19 cellular contexts compared by ENCODE assay signal in genomic region chr15:74775132-74775562, GRCh38. TPM values are rescaled to one million over a fixed set of nuclear protein-coding genes. Genes with fewer than 3 reads are reported as not detected.
DNase-seq lines count a peak whose midpoint lies in the region; ATAC-seq and TF ChIP-seq lines count a peak whose summit lies in the region.
"Had no signal": no experiment of that assay in that cellular context is flagged by ENCODE, and none has a peak within 500 bp of the region (broad histone marks: within the 10 kb centered on the region; RNA-seq: fewer than 3 reads in every experiment).

No MANE protein-coding gene starts in this region.

- H2AK5ac ChIP-seq in neuronal stem cell (ENCODE audit: low read depth, low read length): peak overlapping the region; percentile 88

- H3K4me3 ChIP-seq in neuronal stem cell (ENCODE audit: low read length in 2 of 2) (no peak overlapping the region), thyroid gland (replicated peaks in 1 of 3) (no peak overlapping the region)
- H3K4me3 ChIP-seq: A549, MG63, tibial artery had no signal

- no peak overlapping the region for H4K91ac ChIP-seq in neuronal stem cell (ENCODE audit: low read depth, low read length, poor library complexity)

- H3K27ac ChIP-seq in neuronal stem cell (replicated peaks; ENCODE audit: low read length): no peak overlapping the region
- H3K27ac ChIP-seq in thyroid gland: no peak overlapping the region
- H3K27ac ChIP-seq: A549, tibial artery had no signal

- H2BK15ac ChIP-seq in neuronal stem cell (ENCODE audit: low read length): no peak overlapping the region

- H3K4me3 Mint-ChIP-seq in activated CD4-positive, alpha-beta T cell treated with anti-CD3 and anti-CD28 coated beads for 36 hours: no peak overlapping the region
- H3K4me3 Mint-ChIP-seq in activated T-helper 1 cell treated with anti-CD3 and anti-CD28 coated beads, Interleukin-12 subunit alpha, Interleukin-12 subunit beta, Interleukin-2, Interleukin-4 antibody, amounts not matched to agents 30 ng/mL and 10 ng/mL and 1 ng/mL, durations not matched to agents 14 hours and 24 hours and 36 hours: peak overlapping the region; percentile 6

- no peaks in the 10 kb centered on the region for H3K36me3 Mint-ChIP-seq in activated CD4-positive, alpha-beta T cell treated with anti-CD3 and anti-CD28 coated beads for 36 hours (ENCODE audit: low read depth)
- peaks cover 5% of the 10 kb centered on the region for H3K36me3 Mint-ChIP-seq in activated T-helper 1 cell treated with anti-CD3 and anti-CD28 coated beads, Interleukin-12 subunit alpha, Interleukin-12 subunit beta, Interleukin-2, Interleukin-4 antibody, amounts not matched to agents 30 ng/mL and 10 ng/mL and 1 ng/mL, durations not matched to agents 14 hours and 24 hours and 36 hours (ENCODE audit: low read depth)

- no peaks in the 10 kb centered on the region for H3K79me1 ChIP-seq in neuronal stem cell (ENCODE audit: low read depth, low read length)

- H3K23ac ChIP-seq in neuronal stem cell (ENCODE audit: low read depth, low read length, poor library complexity): peak overlapping the region; percentile 52

- in situ Hi-C loops in GM13977 (cut with MboI; ENCODE audit: low pct_unique_long_range_greater_than_20kb, low sequenced_read_pairs, unreplicated experiment): no loop called here

- H3K18ac ChIP-seq in neuronal stem cell (ENCODE audit: low read length): peak overlapping the region; percentile 59

- no peak overlapping the region for H2BK5ac ChIP-seq in neuronal stem cell (ENCODE audit: low read length)

- intact Hi-C loops in activated CD4-positive, alpha-beta T cell treated with anti-CD3 and anti-CD28 coated beads for 36 hours (cut with DNase I, micrococcal nuclease): no loop called here
- intact Hi-C loops in activated T-helper 1 cell treated with anti-CD3 and anti-CD28 coated beads, Interleukin-12 subunit alpha, Interleukin-12 subunit beta, Interleukin-2, Interleukin-4 antibody, amounts not matched to agents 30 ng/mL and 10 ng/mL and 1 ng/mL, durations not matched to agents 14 hours and 24 hours and 36 hours (cut with micrococcal nuclease): no loop called here
- intact Hi-C loops in thyroid gland (cut with DNase I): no loop called here

- peaks cover 71% of the 10 kb centered on the region for H3K4me1 Mint-ChIP-seq in activated CD4-positive, alpha-beta T cell treated with anti-CD3 and anti-CD28 coated beads for 36 hours
- H3K4me1 Mint-ChIP-seq in activated T-helper 1 cell treated with anti-CD3 and anti-CD28 coated beads, Interleukin-12 subunit alpha, Interleukin-12 subunit beta, Interleukin-2, Interleukin-4 antibody, amounts not matched to agents 30 ng/mL and 10 ng/mL and 1 ng/mL, durations not matched to agents 14 hours and 24 hours and 36 hours (ENCODE audit: low read depth): peaks cover 86% of the 10 kb centered on the region

- no peak overlapping the region for H3K4me2 ChIP-seq in neuronal stem cell (ENCODE audit: insufficient read depth, low read length, poor library complexity, severe bottlenecking)
- H3K4me2 ChIP-seq: A549 had no signal

- no peaks in the 10 kb centered on the region for H3K27me3 Mint-ChIP-seq in activated CD4-positive, alpha-beta T cell treated with anti-CD3 and anti-CD28 coated beads for 36 hours
- peaks cover 4% of the 10 kb centered on the region for H3K27me3 Mint-ChIP-seq in activated T-helper 1 cell treated with anti-CD3 and anti-CD28 coated beads, Interleukin-12 subunit alpha, Interleukin-12 subunit beta, Interleukin-2, Interleukin-4 antibody, amounts not matched to agents 30 ng/mL and 10 ng/mL and 1 ng/mL, durations not matched to agents 14 hours and 24 hours and 36 hours (ENCODE audit: insufficient read depth)

- ATAC-seq in activated CD4-positive, alpha-beta T cell treated with anti-CD3 and anti-CD28 coated beads for 36 hours: no peak
- ATAC-seq: A549, Panc1 had no signal

- WGBS in neuronal stem cell (ENCODE audit: extremely low coverage in 2 of 2, insufficient read length in 2 of 2, insufficient replicate concordance in 1 of 2), 2 donors: no CpG with 5 or more reads among the region's 5 CpGs
- 80 to 88% methylated on average over 5 of the region's 5 CpGs for WGBS in thyroid gland, 2 donors

- no peak overlapping the region for H4K8ac ChIP-seq in neuronal stem cell (ENCODE audit: low read depth, low read length)

- DNase-seq in activated CD4-positive, alpha-beta T cell treated with anti-CD3 and anti-CD28 coated beads for 36 hours: no peak
- no peak for DNase-seq in activated CD4-positive, alpha-beta T cell treated with anti-CD3 and anti-CD28 coated beads, Interleukin-2, amount 50 U/mL, for 1 hour
- peak; percentile 25 to 30 for DNase-seq in Kasumi-1 (lab: John Stamatoyannopoulos, UW)
- no peak for DNase-seq in activated T-helper 1 cell treated with anti-CD3 and anti-CD28 coated beads, Interleukin-12 subunit alpha, Interleukin-12 subunit beta, Interleukin-2, Interleukin-4 antibody, amounts not matched to agents 30 ng/mL and 10 ng/mL and 1 ng/mL, durations not matched to agents 14 hours and 24 hours and 36 hours (ENCODE audit: low spot score)
- DNase-seq in neuronal stem cell (ENCODE audit: low spot score): no peak
- no peak for DNase-seq in thyroid gland
- no peak for DNase-seq in NCI-H2081 treated with DMSO at 0.1 percent for 48 hours (lab: John Stamatoyannopoulos, UW)
- DNase-seq in GM13977 (ENCODE audit: low spot score): no peak
- DNase-seq: anterior cingulate cortex, dermis blood vessel endothelial cell, HCEC 1CT, MG63, NCI-H226, posterior cingulate gyrus, T-helper 9 cell, tibial artery had no signal

- no peak overlapping the region for H2BK12ac ChIP-seq in neuronal stem cell (ENCODE audit: low read length)

- H3K36me3 ChIP-seq in neuronal stem cell (replicated peaks in 1 of 2; ENCODE audit: control insufficient read depth in 2 of 2, insufficient read depth in 2 of 2, low read length in 2 of 2) (no peaks in the 10 kb centered on the region), thyroid gland (no peaks in the 10 kb centered on the region)
- H3K36me3 ChIP-seq: MG63, tibial artery had no signal

- CTCF ChIA-PET in activated CD4-positive, alpha-beta T cell treated with anti-CD3 and anti-CD28 coated beads for 36 hours (lab: Charles Lee): interaction anchor here (0.6 to 20.2 kb wide), 7 partner anchors 12 to 393 kb away, joined by 3 to 743 read pairs (median 5); partner anchors contain the start of gene CSK

- no peak overlapping the region for H3K14ac ChIP-seq in neuronal stem cell (ENCODE audit: low read length)

- peaks cover 24 to 31% of the 10 kb centered on the region in 2 donors for H3K4me1 ChIP-seq in neuronal stem cell (ENCODE audit: control insufficient read depth in 2 of 2, insufficient read depth in 1 of 2, low read depth in 1 of 2, low read length in 2 of 2)
- peaks cover 0 to 18% of the 10 kb centered on the region in 2 donors for H3K4me1 ChIP-seq in thyroid gland

- no peak overlapping the region for H3K4ac ChIP-seq in neuronal stem cell (ENCODE audit: low read length)

- H2AFZ ChIP-seq in neuronal stem cell (ENCODE audit: low read length): no peak overlapping the region

- peaks cover 0 to 3% (median 2%) of the 10 kb centered on the region in 3 experiments for H3K27me3 ChIP-seq in neuronal stem cell (ENCODE audit: control insufficient read depth in 3 of 3, insufficient read depth in 3 of 3, low read depth in 1 of 3, low read length in 3 of 3)
- no peaks in the 10 kb centered on the region for H3K27me3 ChIP-seq in thyroid gland
- H3K27me3 ChIP-seq: MG63 had no signal

- peak overlapping the region; percentile 34 for H2BK120ac ChIP-seq in neuronal stem cell (ENCODE audit: low read depth, low read length)

- POLR2A ChIA-PET in activated CD4-positive, alpha-beta T cell treated with anti-CD3 and anti-CD28 coated beads for 36 hours (lab: Charles Lee): no interaction called here

- TF ChIP-seq CTCF in thyroid gland (IDR thresholded peaks at IDR 0.05) (no peak), GM13977 (IDR thresholded peaks at IDR 0.05; ENCODE audit: extremely low read depth, insufficient read depth, missing control alignments) (no peak)

- H3K9me3 Mint-ChIP-seq in activated CD4-positive, alpha-beta T cell treated with anti-CD3 and anti-CD28 coated beads for 36 hours (ENCODE audit: low read depth): no peaks in the 10 kb centered on the region
- no peaks in the 10 kb centered on the region for H3K9me3 Mint-ChIP-seq in activated T-helper 1 cell treated with anti-CD3 and anti-CD28 coated beads, Interleukin-12 subunit alpha, Interleukin-12 subunit beta, Interleukin-2, Interleukin-4 antibody, amounts not matched to agents 30 ng/mL and 10 ng/mL and 1 ng/mL, durations not matched to agents 14 hours and 24 hours and 36 hours

- no peak overlapping the region for H3K9ac ChIP-seq in neuronal stem cell (ENCODE audit: low read depth, low read length, poor library complexity)

- no peak for TF ChIP-seq POLR2A in thyroid gland (IDR thresholded peaks at IDR 0.05)

- peaks cover 0 to 2% of the 10 kb centered on the region in 2 donors for H3K9me3 ChIP-seq in neuronal stem cell (replicated peaks in 1 of 2; ENCODE audit: control insufficient read depth in 2 of 2, insufficient read depth in 1 of 2, low read depth in 1 of 2, low read length in 2 of 2)
- no peaks in the 10 kb centered on the region for H3K9me3 ChIP-seq in thyroid gland
- H3K9me3 ChIP-seq: A549, MG63, tibial artery had no signal

- peak overlapping the region; percentile 99 for H3K27ac Mint-ChIP-seq in activated CD4-positive, alpha-beta T cell treated with anti-CD3 and anti-CD28 coated beads for 36 hours
- H3K27ac Mint-ChIP-seq in activated T-helper 1 cell treated with anti-CD3 and anti-CD28 coated beads, Interleukin-12 subunit alpha, Interleukin-12 subunit beta, Interleukin-2, Interleukin-4 antibody, amounts not matched to agents 30 ng/mL and 10 ng/mL and 1 ng/mL, durations not matched to agents 14 hours and 24 hours and 36 hours: peak overlapping the region; percentile 100

RNA-seq across cellular contexts. Expression of gene CSK, which starts 6.7 kb away (rescaled TPM):
- 100 to 1,000 TPM; 229 to 272 TPM for total RNA-seq in activated CD4-positive, alpha-beta T cell treated with anti-CD3 and anti-CD28 coated beads for 36 hours
- total RNA-seq in activated T-helper 1 cell treated with anti-CD3 and anti-CD28 coated beads, Interleukin-12 subunit alpha, Interleukin-12 subunit beta, Interleukin-2, Interleukin-4 antibody, amounts not matched to agents 30 ng/mL and 10 ng/mL and 1 ng/mL, durations not matched to agents 14 hours and 24 hours and 36 hours: 348 and 362 TPM in 2 replicates
- polyA plus RNA-seq in neuronal stem cell (2013, experiment 1 of 2): 40.7 TPM
- 40.4 TPM for polyA plus RNA-seq in neuronal stem cell (2013, experiment 2 of 2)
- 10 to 100 TPM; 18.2 to 24.3 (median 20.3) TPM for total RNA-seq in thyroid gland

RNA-seq across cellular contexts. Expression of gene CYP1A2, which starts 26.5 kb away (rescaled TPM):
- not detected for total RNA-seq in activated CD4-positive, alpha-beta T cell treated with anti-CD3 and anti-CD28 coated beads for 36 hours
- not detected in 2 replicates for total RNA-seq in activated T-helper 1 cell treated with anti-CD3 and anti-CD28 coated beads, Interleukin-12 subunit alpha, Interleukin-12 subunit beta, Interleukin-2, Interleukin-4 antibody, amounts not matched to agents 30 ng/mL and 10 ng/mL and 1 ng/mL, durations not matched to agents 14 hours and 24 hours and 36 hours
- not detected for polyA plus RNA-seq in neuronal stem cell (2013, experiment 1 of 2)
- not detected for polyA plus RNA-seq in neuronal stem cell (2013, experiment 2 of 2)
- total RNA-seq in thyroid gland: 1 to 10 TPM; 1.3 to 9.9 (median 2.9) TPM
- total RNA-seq: dermis blood vessel endothelial cell, lung microvascular endothelial cell had no signal
- polyA plus RNA-seq: A549 had no signal

RNA-seq across cellular contexts. Expression of gene LMAN1L, which starts 37.5 kb away (rescaled TPM):
- total RNA-seq in activated CD4-positive, alpha-beta T cell treated with anti-CD3 and anti-CD28 coated beads for 36 hours: under 1 TPM in 1 of 2 experiments, not detected in 1; 0.25 TPM
- total RNA-seq in activated T-helper 1 cell treated with anti-CD3 and anti-CD28 coated beads, Interleukin-12 subunit alpha, Interleukin-12 subunit beta, Interleukin-2, Interleukin-4 antibody, amounts not matched to agents 30 ng/mL and 10 ng/mL and 1 ng/mL, durations not matched to agents 14 hours and 24 hours and 36 hours: 0.75 and 0.93 TPM in 2 replicates
- not detected for polyA plus RNA-seq in neuronal stem cell (2013, experiment 1 of 2)
- not detected for polyA plus RNA-seq in neuronal stem cell (2013, experiment 2 of 2)
- 1 to 10 TPM in 1 of 4 donors, not detected in 3; 3.5 TPM for total RNA-seq in thyroid gland
- total RNA-seq: dermis blood vessel endothelial cell, lung microvascular endothelial cell had no signal
- polyA plus RNA-seq: A549 had no signal

RNA-seq across cellular contexts. Expression of gene CYP1A1, which starts 49.8 kb away (rescaled TPM):
- 1 to 10 TPM; 2.0 to 2.2 TPM for total RNA-seq in activated CD4-positive, alpha-beta T cell treated with anti-CD3 and anti-CD28 coated beads for 36 hours
- 0.29 and 0.37 TPM in 2 replicates for total RNA-seq in activated T-helper 1 cell treated with anti-CD3 and anti-CD28 coated beads, Interleukin-12 subunit alpha, Interleukin-12 subunit beta, Interleukin-2, Interleukin-4 antibody, amounts not matched to agents 30 ng/mL and 10 ng/mL and 1 ng/mL, durations not matched to agents 14 hours and 24 hours and 36 hours
- polyA plus RNA-seq in neuronal stem cell (2013, experiment 1 of 2): 0.56 TPM
- 0.33 TPM for polyA plus RNA-seq in neuronal stem cell (2013, experiment 2 of 2)
- total RNA-seq in thyroid gland: under 1 TPM in 2 of 4 donors, not detected in 2; 0.54 to 0.78 TPM

RNA-seq across cellular contexts. Expression of gene CPLX3, which starts 51.3 kb away (rescaled TPM):
- total RNA-seq in activated CD4-positive, alpha-beta T cell treated with anti-CD3 and anti-CD28 coated beads for 36 hours: under 1 TPM in 1 of 2 experiments, not detected in 1; 0.11 TPM
- 0.17 and 0.29 TPM in 2 replicates for total RNA-seq in activated T-helper 1 cell treated with anti-CD3 and anti-CD28 coated beads, Interleukin-12 subunit alpha, Interleukin-12 subunit beta, Interleukin-2, Interleukin-4 antibody, amounts not matched to agents 30 ng/mL and 10 ng/mL and 1 ng/mL, durations not matched to agents 14 hours and 24 hours and 36 hours
- 0.03 TPM for polyA plus RNA-seq in neuronal stem cell (2013, experiment 1 of 2)
- polyA plus RNA-seq in neuronal stem cell (2013, experiment 2 of 2): 0.03 TPM
- not detected for total RNA-seq in thyroid gland
- total RNA-seq: dermis blood vessel endothelial cell, lung microvascular endothelial cell had no signal
- polyA plus RNA-seq: A549 had no signal

Comparison
In these comparisons a context has a peak if more than half of its experiments do, and no peak if none do; other contexts are left out.
1. DNase-seq: peak in Kasumi-1 (2 of 2); none in activated CD4-positive, alpha-beta T cell treated with anti-CD3 and anti-CD28 coated beads for 36 hours (single experiment), activated CD4-positive, alpha-beta T cell treated with anti-CD3 and anti-CD28 coated beads, Interleukin-2, amount 50 U/mL, for 1 hour (single experiment), activated T-helper 1 cell treated with anti-CD3 and anti-CD28 coated beads, Interleukin-12 subunit alpha, Interleukin-12 subunit beta, Interleukin-2, Interleukin-4 antibody, amounts not matched to agents 30 ng/mL and 10 ng/mL and 1 ng/mL, durations not matched to agents 14 hours and 24 hours and 36 hours (single experiment), neuronal stem cell (single experiment), thyroid gland (0 of 2), NCI-H2081 treated with DMSO at 0.1 percent for 48 hours (single experiment) and GM13977 (single experiment).
2. RNA of gene CSK, which starts 6.7 kb away (total RNA-seq): 348 to 362 TPM in activated T-helper 1 cell treated with anti-CD3 and anti-CD28 coated beads, Interleukin-12 subunit alpha, Interleukin-12 subunit beta, Interleukin-2, Interleukin-4 antibody, amounts not matched to agents 30 ng/mL and 10 ng/mL and 1 ng/mL, durations not matched to agents 14 hours and 24 hours and 36 hours and 229 to 272 TPM in activated CD4-positive, alpha-beta T cell treated with anti-CD3 and anti-CD28 coated beads for 36 hours; 18.2 to 24.3 TPM in thyroid gland; every median in the first group is over 4 times any median in the second.